ENCODE assay signal across 12 cellular contexts in genomic region chr9:131045300-131046092, GRCh38. TPM values are rescaled to one million over a fixed set of nuclear protein-coding genes. Genes with fewer than 3 reads are reported as not detected.
A peak's percentile ranks its signal among the peaks of the same experiment; 100 is the strongest.
DNase-seq lines count a peak whose midpoint lies in the region; ATAC-seq, FAIRE-seq and TF ChIP-seq lines count a peak whose summit lies in the region.
"Had no signal": no experiment of that assay in that cellular context is flagged by ENCODE, and none has a peak within 500 bp of the region (broad histone marks: within the 10 kb centered on the region; RNA-seq: fewer than 3 reads in every experiment).

No MANE protein-coding gene starts in this region.

- ATAC-seq in WTC11, result no peak
- no peak for ATAC-seq in HepG2
- ATAC-seq in GM21367 (IDR thresholded peaks at IDR 0.05; ENCODE audit: unreplicated experiment), result no peak

- H3K27ac Mint-ChIP-seq in WTC11, result peak overlapping the region; percentile 47; the same call in 1 of the 2 replicates
- H3K27ac Mint-ChIP-seq in activated naive CD8-positive, alpha-beta T cell, result no peak overlapping the region

- H3K4me1 Mint-ChIP-seq in WTC11, result no peaks in the 10 kb centered on the region
- peaks cover 8% of the 10 kb centered on the region for H3K4me1 Mint-ChIP-seq in activated naive CD8-positive, alpha-beta T cell (ENCODE audit: low read depth)

- no peaks in the 10 kb centered on the region for H3K36me3 ChIP-seq in HepG2 (replicated peaks in 1 of 2; ENCODE audit: control insufficient read depth in 1 of 2, insufficient read depth in 2 of 2, low read length in 2 of 2)

- no peaks in the 10 kb centered on the region for H3K27me3 Mint-ChIP-seq in WTC11 (ENCODE audit: low read depth)
- H3K27me3 Mint-ChIP-seq in activated naive CD8-positive, alpha-beta T cell, result peaks cover 2% of the 10 kb centered on the region

- in situ Hi-C loops in HepG2 (cut with HindIII; ENCODE audit: extremely low pct_ligation_motif_present, low pct_unique_long_range_greater_than_20kb), result loop anchor here (5.0 kb wide), 1 partner anchor 33 kb away; no protein-coding TSS in a partner anchor

- intact Hi-C loops in HepG2 (cut with micrococcal nuclease; ENCODE audit: unreplicated experiment), result loop anchor here (2.0 to 5.0 kb wide), 3 partner anchors 27 to 178 kb away; partner anchors contain the start of gene LAMC3

- 6% methylated on average over 12 of the region's 16 CpGs for WGBS in HepG2 (ENCODE audit: low lambda C conversion rate)

- peaks cover 16% of the 10 kb centered on the region for H3K36me3 Mint-ChIP-seq in WTC11
- H3K36me3 Mint-ChIP-seq in activated naive CD8-positive, alpha-beta T cell, result no peaks in the 10 kb centered on the region

- no peaks in the 10 kb centered on the region for H3K79me2 ChIP-seq in HepG2 (ENCODE audit: insufficient read depth, low read length)

- H3K9ac ChIP-seq in HepG2 (ENCODE audit: insufficient read depth, low read depth, low read length), result no peak overlapping the region

- TF ChIP-seq CTCF in WTC11 (IDR thresholded peaks at IDR 0.05) (no peak), HepG2 (CRISPR knock-in tag; IDR thresholded peaks at IDR 0.05) (no peak)

- peaks cover 5 to 48% of the 10 kb centered on the region in 2 experiments; a peak in 3 of 5 replicates for H3K27me3 ChIP-seq in HepG2 (ENCODE audit: control insufficient read depth in 1 of 2, insufficient read depth in 2 of 2, low read length in 2 of 2)

- no peak for TF ChIP-seq RAD21 in HepG2 (CRISPR knock-in tag; IDR thresholded peaks at IDR 0.05)

- POLR2A ChIA-PET in WTC11 (lab: Charles Lee), result interaction anchor here (0.6 kb wide), 3 partner anchors 270 to 776 kb away, joined by 3 to 5 read pairs (median 5); partner anchors contain the start of gene EXOSC2
- POLR2A ChIA-PET in HepG2 (lab: Yijun Ruan, JAX), result no interaction called here

- no peaks in the 10 kb centered on the region for H3K4me1 ChIP-seq in HepG2 (ENCODE audit: insufficient read depth, low read length)

- BruUV-seq in HepG2 (replicated peaks; lab: Mats Ljungman, UMichigan), result no TSS peak

- no peak overlapping the region for H3K27ac ChIP-seq in HepG2 (ENCODE audit: extremely low read length, insufficient read depth, low read length)
- H3K27ac ChIP-seq: epithelial cell of prostate had no signal

- TF ChIP-seq POLR2A in HepG2 (IDR thresholded peaks at IDR 0.05; ENCODE audit: insufficient read depth in 1 of 2, low read depth in 2 of 2, low read length in 2 of 2), result no peak

- DNase-seq in GM03348 (ENCODE audit: low spot score) (peak; percentile 40), WTC11 (ENCODE audit: low spot score) (no peak), HepG2 (ENCODE audit: low spot score) (no peak), DMS 273 (lab: John Stamatoyannopoulos, UW; ENCODE audit: unreplicated experiment) (no peak), hippocampal formation (lab: John Stamatoyannopoulos, UW) (no peak)
- DNase-seq in stimulated activated CD4-positive, alpha-beta T cell treated with anti-CD3 and anti-CD28 coated beads, Interleukin-4, amount 100 ng/mL, for 1 hour, result peak; percentile 47
- DNase-seq: NCI-H1092, NCI-H526 treated with DMSO at 0.1 percent for 48 hours, retina had no signal

- H4K20me1 ChIP-seq in HepG2 (ENCODE audit: insufficient read depth, low read length), result no peaks in the 10 kb centered on the region

- no peak overlapping the region for H3K4me3 Mint-ChIP-seq in WTC11
- peak overlapping the region; percentile 11 for H3K4me3 Mint-ChIP-seq in activated naive CD8-positive, alpha-beta T cell

- H3K9me3 ChIP-seq in HepG2 (ENCODE audit: low read length), result no peaks in the 10 kb centered on the region

- H3K4me2 ChIP-seq in HepG2 (ENCODE audit: low read depth, low read length), result no peak overlapping the region

- CTCF ChIA-PET in WTC11 (lab: Charles Lee), result interaction anchor here (0.6 to 2.5 kb wide), 28 partner anchors 15 to 508 kb away, joined by 3 to 35 read pairs (median 6); partner anchors contain the start of genes LAMC3 and NUP214
- CTCF ChIA-PET in HepG2 (lab: Yijun Ruan, JAX; ENCODE audit: low intra/inter-chr PET ratio, low total read pairs), result no interaction called here

- TF ChIP-seq EP300 in HepG2 (IDR thresholded peaks at IDR 0.05; ENCODE audit: low read depth in 2 of 2, low read length in 2 of 2) (no peak), HepG2 (CRISPR knock-in tag; IDR thresholded peaks at IDR 0.05; ENCODE audit: borderline replicate concordance) (no peak)

- FAIRE-seq in HepG2 (lab: Jason Lieb, UNC), result no peak

- H3K9me3 Mint-ChIP-seq in WTC11, result no peaks in the 10 kb centered on the region
- H3K9me3 Mint-ChIP-seq in activated naive CD8-positive, alpha-beta T cell (ENCODE audit: low read depth), result no peaks in the 10 kb centered on the region

- no peak overlapping the region for H3K4me3 ChIP-seq in HepG2 (replicated peaks in 1 of 3; ENCODE audit: insufficient read depth in 1 of 3, low read depth in 2 of 3, low read length in 3 of 3)

- no peak overlapping the region for H2AFZ ChIP-seq in HepG2 (ENCODE audit: low read length)

TF ChIP-seq in HepG2, 621 proteins besides CTCF, POLR2A, EP300 and RAD21:
- TF ChIP-seq ZSCAN20 (CRISPR knock-in tag; IDR thresholded peaks at IDR 0.05; ENCODE audit: borderline replicate concordance) (no peak), MZF1 (CRISPR knock-in tag; IDR thresholded peaks at IDR 0.05; ENCODE audit: borderline replicate concordance) (no peak)
TF ChIP-seq in HepG2: peak in this region for 0.

RNA-seq across cellular contexts. Expression of gene LAMC3, which starts 36.5 kb away (rescaled TPM):
- 35.9 to 50.9 TPM (median 36.0 TPM) in 3 replicates for total RNA-seq in WTC11 (2021)
- 0.07 TPM in 1 of 2 replicates, not detected in the other for total RNA-seq in HepG2 (2016; rRNA removed; fragmentation: Illumina TruSeq; extraction: Trizol)
- not detected in 2 replicates for total RNA-seq in HepG2 (2016; cell fraction: cytosol; rRNA removed; fragmentation: Illumina TruSeq; extraction: Trizol; ENCODE audit: low read depth)
- total RNA-seq in HepG2 (2016; cell fraction: insoluble cytoplasmic fraction; rRNA removed; fragmentation: Illumina TruSeq; extraction: Trizol), result 0.06 TPM in 1 of 2 replicates, not detected in the other
- total RNA-seq in HepG2 (2016; cell fraction: membrane; rRNA removed; fragmentation: Illumina TruSeq; extraction: Trizol), result 0.03 TPM in 1 of 2 replicates, not detected in the other
- 0.12 TPM in 1 of 2 replicates, not detected in the other for total RNA-seq in HepG2 (2016; cell fraction: nucleus; rRNA removed; fragmentation: Illumina TruSeq; extraction: Trizol)
- polyA plus RNA-seq in HepG2 (2011; rRNA removed), result 0.57 TPM in 2 replicates
- 0.14 and 0.39 TPM in 2 replicates for polyA plus RNA-seq in HepG2 (2011; cell fraction: cytosol; rRNA removed)
- 0.64 and 1.6 TPM in 2 replicates for polyA plus RNA-seq in HepG2 (2011; cell fraction: nucleus; rRNA removed)
- polyA plus RNA-seq in HepG2 (2012), result 0.33 and 0.35 TPM in 2 replicates
- polyA plus RNA-seq in HepG2 (2016; cell fraction: cytosol; fragmentation: Illumina TruSeq; extraction: Trizol; ENCODE audit: low read depth), result not detected in 2 replicates
- 0.04 TPM in 1 of 2 replicates, not detected in the other for polyA plus RNA-seq in HepG2 (2016; cell fraction: insoluble cytoplasmic fraction; fragmentation: Illumina TruSeq; extraction: Trizol; ENCODE audit: low read depth)
- 0.06 TPM in 1 of 2 replicates, not detected in the other for polyA plus RNA-seq in HepG2 (2016; cell fraction: membrane; fragmentation: Illumina TruSeq; extraction: Trizol; ENCODE audit: low read depth)
- polyA plus RNA-seq in HepG2 (2016; cell fraction: nucleus; fragmentation: Illumina TruSeq; extraction: Trizol; ENCODE audit: insufficient read depth, low read depth), result 0.48 TPM in 1 of 2 replicates, not detected in the other
- polyA minus RNA-seq in HepG2 (2011; rRNA and poly(A)+ RNA removed; ENCODE audit: low replicate concordance), result 0.24 and 0.58 TPM in 2 replicates
- 0.18 and 0.89 TPM in 2 replicates for polyA minus RNA-seq in HepG2 (2011; cell fraction: cytosol; rRNA and poly(A)+ RNA removed)
- 0.62 TPM in 1 of 2 replicates, not detected in the other for polyA minus RNA-seq in HepG2 (2011; cell fraction: nucleus; rRNA and poly(A)+ RNA removed)

RNA-seq across cellular contexts. Expression of gene AIF1L, which starts 50.8 kb away (rescaled TPM):
- total RNA-seq in WTC11 (2021) (103 to 109 TPM (median 106 TPM) in 3 replicates), HepG2 (2016; rRNA removed; fragmentation: Illumina TruSeq; extraction: Trizol) (36.5 and 42.7 TPM in 2 replicates)
- 6.6 and 7.0 TPM in 2 replicates for total RNA-seq in HepG2 (2016; cell fraction: cytosol; rRNA removed; fragmentation: Illumina TruSeq; extraction: Trizol; ENCODE audit: low read depth)
- 34.7 and 36.0 TPM in 2 replicates for total RNA-seq in HepG2 (2016; cell fraction: insoluble cytoplasmic fraction; rRNA removed; fragmentation: Illumina TruSeq; extraction: Trizol)
- 23.1 and 24.2 TPM in 2 replicates for total RNA-seq in HepG2 (2016; cell fraction: membrane; rRNA removed; fragmentation: Illumina TruSeq; extraction: Trizol)
- 18.6 and 21.4 TPM in 2 replicates for total RNA-seq in HepG2 (2016; cell fraction: nucleus; rRNA removed; fragmentation: Illumina TruSeq; extraction: Trizol)
- polyA plus RNA-seq in HepG2 (2011; rRNA removed), result 12.1 and 12.4 TPM in 2 replicates
- polyA plus RNA-seq in HepG2 (2011; cell fraction: cytosol; rRNA removed), result 9.1 and 9.5 TPM in 2 replicates
- 9.2 and 9.6 TPM in 2 replicates for polyA plus RNA-seq in HepG2 (2011; cell fraction: nucleus; rRNA removed)
- 9.9 and 10.9 TPM in 2 replicates for polyA plus RNA-seq in HepG2 (2012)
- 12.3 and 14.5 TPM in 2 replicates for polyA plus RNA-seq in HepG2 (2016; cell fraction: cytosol; fragmentation: Illumina TruSeq; extraction: Trizol; ENCODE audit: low read depth)
- 40.5 and 48.2 TPM in 2 replicates for polyA plus RNA-seq in HepG2 (2016; cell fraction: insoluble cytoplasmic fraction; fragmentation: Illumina TruSeq; extraction: Trizol; ENCODE audit: low read depth)
- polyA plus RNA-seq in HepG2 (2016; cell fraction: membrane; fragmentation: Illumina TruSeq; extraction: Trizol; ENCODE audit: low read depth), result 21.8 and 26.9 TPM in 2 replicates
- 29.8 and 37.4 TPM in 2 replicates for polyA plus RNA-seq in HepG2 (2016; cell fraction: nucleus; fragmentation: Illumina TruSeq; extraction: Trizol; ENCODE audit: insufficient read depth, low read depth)
- 17.7 and 21.6 TPM in 2 replicates for polyA minus RNA-seq in HepG2 (2011; rRNA and poly(A)+ RNA removed; ENCODE audit: low replicate concordance)
- 8.5 and 8.7 TPM in 2 replicates for polyA minus RNA-seq in HepG2 (2011; cell fraction: cytosol; rRNA and poly(A)+ RNA removed)
- polyA minus RNA-seq in HepG2 (2011; cell fraction: nucleus; rRNA and poly(A)+ RNA removed), result 5.8 and 6.1 TPM in 2 replicates

Comparison
In these comparisons a context has a peak if more than half of its experiments do, and no peak if none do; other contexts are left out.
1. DNase-seq: peak in GM03348 (single experiment) and stimulated activated CD4-positive, alpha-beta T cell treated with anti-CD3 and anti-CD28 coated beads, Interleukin-4, amount 100 ng/mL, for 1 hour (single experiment); none in WTC11 (single experiment), HepG2 (single experiment), DMS 273 (single experiment) and hippocampal formation (0 of 2).
2. RNA of gene LAMC3, which starts 36.5 kb away (total RNA-seq): 35.9 to 50.9 TPM in WTC11; 0.03 to 0.12 TPM in HepG2; every median in the first group is over 10 times any median in the second.